12 cellular contexts compared by ENCODE assay signal in the genomic region with DNA sequence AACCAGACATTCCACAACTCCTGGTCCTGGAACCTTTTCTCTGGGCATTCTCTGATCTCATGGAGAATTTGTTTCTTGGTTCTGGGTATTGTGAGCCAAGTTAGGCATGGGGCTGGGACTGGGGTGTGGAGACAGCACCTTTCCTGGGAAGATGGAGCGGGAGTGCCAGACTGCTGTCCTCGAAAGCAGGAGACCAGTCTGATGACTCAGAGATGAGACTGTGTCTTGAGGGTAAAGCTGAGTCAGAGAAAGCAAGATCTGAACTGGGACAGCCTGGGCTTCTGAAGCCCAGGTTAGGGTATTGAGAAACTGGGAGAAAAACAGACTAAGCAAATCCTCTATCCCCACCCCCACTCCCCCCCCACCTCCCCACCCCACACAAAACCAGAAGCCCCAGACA. TPM values are rescaled to one million over a fixed set of nuclear protein-coding genes. Genes with fewer than 3 reads are reported as not detected.
DNase-seq lines count a peak whose midpoint lies in the region; ATAC-seq, FAIRE-seq and TF ChIP-seq lines count a peak whose summit lies in the region.
"Had no signal": no experiment of that assay in that cellular context is flagged by ENCODE, and none has a peak within 500 bp of the region (broad histone marks: within the 10 kb centered on the region; RNA-seq: fewer than 3 reads in every experiment).

No MANE protein-coding gene starts in this region.

- DNase-seq in Caki2 (ENCODE audit: low read depth): peak; percentile 54
- peak; percentile 68 for DNase-seq in MG63
- peak; percentile 99 for DNase-seq in bronchial epithelial cell (ENCODE audit: low read depth)
- DNase-seq in mesothelial cell of epicardium (ENCODE audit: low spot score in 2 of 2, unreplicated experiment in 2 of 2): no peak
- DNase-seq in activated gamma-delta T cell treated with Interleukin-2 at 50 U/mL for 16 hours: no peak
- no peak for DNase-seq in anterior cingulate cortex (lab: John Stamatoyannopoulos, UW)
- no peak for DNase-seq in NCI-H1048 (lab: John Stamatoyannopoulos, UW)
- DNase-seq: occipital lobe, transverse colon had no signal

- peak; percentile 93 for FAIRE-seq in bronchial epithelial cell (lab: Jason Lieb, UNC)

- H3K27me3 Mint-ChIP-seq in mesothelial cell of epicardium (ENCODE audit: low read depth): peaks cover 6% of the 10 kb centered on the region

- H3K27ac Mint-ChIP-seq in mesothelial cell of epicardium: peak overlapping the region; percentile 68
- H3K27ac Mint-ChIP-seq: activated T-helper 2 cell treated with anti-CD3 and anti-CD28 coated beads, Interferon-gamma antibody, Interleukin-2, Interleukin-4, amounts not matched to agents 10 μg/mL and 5 μg/mL and 100 μg/mL, durations not matched to agents 14 hours and 24 hours and 36 hours had no signal

- no peaks in the 10 kb centered on the region for H3K36me3 ChIP-seq in MG63
- no peaks in the 10 kb centered on the region for H3K36me3 ChIP-seq in bronchial epithelial cell (ENCODE audit: control insufficient read depth, insufficient read depth, low read length)
- H3K36me3 ChIP-seq: transverse colon had no signal

- in situ Hi-C loops in Caki2 (cut with HindIII; ENCODE audit: low pct_unique_long_range_greater_than_20kb, low sequenced_read_pairs): no loop called here

- H3K4me3 Mint-ChIP-seq in mesothelial cell of epicardium: no peak overlapping the region

- TF ChIP-seq CTCF in bronchial epithelial cell (IDR thresholded peaks at IDR 0.05; ENCODE audit: insufficient read depth, low read length, severe bottlenecking) (no peak), mesothelial cell of epicardium (IDR thresholded peaks at IDR 0.05; ENCODE audit: unreplicated experiment) (no peak)

- H3K4me3 ChIP-seq in MG63 (no peak overlapping the region), bronchial epithelial cell (ENCODE audit: low read depth, low read length) (no peak overlapping the region)
- H3K4me3 ChIP-seq: transverse colon had no signal

- peaks cover 46% of the 10 kb centered on the region for H3K4me1 Mint-ChIP-seq in mesothelial cell of epicardium

- no peak for ATAC-seq in HG02870 (IDR thresholded peaks at IDR 0.05; ENCODE audit: unreplicated experiment)

- no peaks in the 10 kb centered on the region for H3K9me3 ChIP-seq in MG63
- H3K9me3 ChIP-seq: transverse colon had no signal

- H3K9me3 Mint-ChIP-seq in mesothelial cell of epicardium: no peaks in the 10 kb centered on the region
- H3K9me3 Mint-ChIP-seq: activated T-helper 2 cell treated with anti-CD3 and anti-CD28 coated beads, Interferon-gamma antibody, Interleukin-2, Interleukin-4, amounts not matched to agents 10 μg/mL and 5 μg/mL and 100 μg/mL, durations not matched to agents 14 hours and 24 hours and 36 hours had no signal

- H3K27me3 ChIP-seq in MG63: peaks cover 16% of the 10 kb centered on the region
- H3K27me3 ChIP-seq in bronchial epithelial cell (ENCODE audit: control insufficient read depth, insufficient read depth, low read length): peaks cover 5% of the 10 kb centered on the region

- no peaks in the 10 kb centered on the region for H3K36me3 Mint-ChIP-seq in mesothelial cell of epicardium

RNA-seq across cellular contexts. Expression of gene KANK4, which starts 2.2 kb away (rescaled TPM):
- not detected in 2 replicates for total RNA-seq in Caki2 (2014; rRNA removed; shearing (Covaris generic); ENCODE audit: low replicate concordance)
- total RNA-seq in MG63 (2014; rRNA removed; shearing (Covaris generic); ENCODE audit: low replicate concordance): not detected in 2 replicates
- total RNA-seq in bronchial epithelial cell (0.13 and 0.26 TPM in 2 replicates), mesothelial cell of epicardium (34.3 to 36.5 TPM (median 35.2 TPM) in 3 replicates)
- total RNA-seq: activated T-helper 2 cell treated with anti-CD3 and anti-CD28 coated beads, Interferon-gamma antibody, Interleukin-2, Interleukin-4, amounts not matched to agents 10 μg/mL and 5 μg/mL and 100 μg/mL, durations not matched to agents 14 hours and 24 hours and 36 hours; dermis microvascular lymphatic vessel endothelial cell had no signal

Comparison
In these comparisons a context has a peak if more than half of its experiments do, and no peak if none do; other contexts are left out.
1. DNase-seq: peak in Caki2 (single experiment), MG63 (single experiment) and bronchial epithelial cell (single experiment); none in mesothelial cell of epicardium (0 of 2), activated gamma-delta T cell treated with Interleukin-2 at 50 U/mL for 16 hours (single experiment), anterior cingulate cortex (0 of 58) and NCI-H1048 (single experiment).
2. RNA of gene KANK4, which starts 2.2 kb away (total RNA-seq): 34.3 to 36.5 TPM in mesothelial cell of epicardium; 0.13 to 0.26 TPM in bronchial epithelial cell, not detected in Caki2 and not detected in MG63; every median in the first group is over 10 times any median in the second.